Comparison of ENCODE assay signal across 8 cellular contexts in the genomic region with DNA sequence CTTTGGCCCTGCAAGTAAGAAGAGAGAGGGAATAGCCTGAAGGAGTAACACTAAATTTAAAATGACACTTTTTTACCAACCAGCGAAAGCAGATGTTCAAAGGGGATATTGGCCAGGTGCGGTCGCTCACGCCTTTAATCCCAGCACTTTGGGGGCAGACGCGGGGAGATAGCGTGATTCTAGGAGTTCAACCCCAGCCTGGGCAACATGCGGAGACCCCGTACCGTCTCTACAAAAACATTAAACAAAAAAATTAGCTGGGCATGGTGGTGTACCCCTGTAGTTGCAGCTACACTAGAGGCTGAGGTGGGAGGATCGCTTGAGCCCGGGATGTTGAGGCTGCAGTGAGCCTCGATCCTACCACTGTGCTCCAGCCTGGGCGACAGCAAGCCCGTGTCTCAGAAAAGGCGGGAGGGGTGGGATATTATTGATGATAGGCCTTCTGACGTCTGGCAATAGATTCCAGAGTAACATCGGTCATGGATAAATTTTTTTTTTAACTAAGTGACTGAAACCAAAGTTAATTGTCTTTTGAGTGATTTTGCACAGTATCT. TPM values are rescaled to one million over a fixed set of nuclear protein-coding genes. Genes with fewer than 3 reads are reported as not detected.
A peak's percentile ranks its signal among the peaks of the same experiment; 100 is the strongest.
DNase-seq lines count a peak whose midpoint lies in the region; ATAC-seq and TF ChIP-seq lines count a peak whose summit lies in the region.

No MANE protein-coding gene starts in this region.

- H3K27ac ChIP-seq in HL-60 (replicated peaks) (peak overlapping the region; percentile 90), coronary artery (peak overlapping the region; percentile 90 to 94), muscle layer of duodenum (ENCODE audit: low read length) (peak overlapping the region; percentile 99)

- POLR2A ChIA-PET in BJ (lab: Charles Lee), result interaction anchor here (1.4 to 1.5 kb wide), 2 partner anchors 83 to 172 kb away, joined by 3 to 4 read pairs; a partner anchor contains a TSS

- H3K27me3 ChIP-seq in BJ (ENCODE audit: control insufficient read depth, insufficient read depth, low read length) (no peaks in the 10 kb centered on the region), HL-60 (ENCODE audit: insufficient read depth, poor library complexity, severe bottlenecking) (peaks cover 5% of the 10 kb centered on the region), muscle layer of duodenum (ENCODE audit: low read depth, low read length) (no peaks in the 10 kb centered on the region)

- no peak for DNase-seq in BJ (ENCODE audit: low read depth)
- no peak for DNase-seq in HL-60 (ENCODE audit: low read depth in 1 of 2, low spot score in 1 of 2)
- DNase-seq in coronary artery (ENCODE audit: low spot score), result no peak
- no peak for DNase-seq in activated effector memory CD4-positive, alpha-beta T cell treated with anti-CD3 and anti-CD28 coated beads, Interleukin-2, amount 50 U/mL, for 16 hours

- ATAC-seq in GM18907 (IDR thresholded peaks at IDR 0.05; ENCODE audit: unreplicated experiment) (no peak), HG02852 (IDR thresholded peaks at IDR 0.05; ENCODE audit: unreplicated experiment) (no peak), GM21825 (IDR thresholded peaks at IDR 0.05; ENCODE audit: unreplicated experiment) (no peak)

- peaks cover 8 to 26% of the 10 kb centered on the region in 2 donors for H3K4me1 ChIP-seq in muscle layer of duodenum (ENCODE audit: control insufficient read depth in 1 of 2, insufficient read depth in 2 of 2, low read length in 2 of 2)

- no peak for TF ChIP-seq CTCF in BJ (IDR thresholded peaks at IDR 0.05; ENCODE audit: insufficient read depth, low read depth, low read length)
- TF ChIP-seq CTCF in HL-60 (IDR thresholded peaks at IDR 0.05; ENCODE audit: insufficient read depth, low read length), result no peak
- TF ChIP-seq CTCF in coronary artery (IDR thresholded peaks at IDR 0.05), result no peak

- H3K9me3 ChIP-seq in muscle layer of duodenum (ENCODE audit: control insufficient read depth in 1 of 2, low read length in 2 of 2), result no peaks in the 10 kb centered on the region

- H3K4me3 ChIP-seq in BJ (ENCODE audit: low read depth, low read length) (peak overlapping the region; percentile 79), HL-60 (replicated peaks; ENCODE audit: insufficient read depth, low read length) (peak overlapping the region; percentile 78), coronary artery (peak overlapping the region; percentile 82), muscle layer of duodenum (ENCODE audit: low read depth in 1 of 2, low read length in 2 of 2) (peak overlapping the region; percentile 76 to 98)

- CTCF ChIA-PET in BJ (lab: Yijun Ruan, JAX), result no interaction called here

- no peaks in the 10 kb centered on the region; the same call in 1 of the 2 replicates for H3K36me3 ChIP-seq in BJ (ENCODE audit: control insufficient read depth, insufficient read depth, low read length)
- H3K36me3 ChIP-seq in muscle layer of duodenum (ENCODE audit: control insufficient read depth in 1 of 2, insufficient read depth in 2 of 2, low read length in 2 of 2), result peaks cover 0 to 3% of the 10 kb centered on the region in 2 donors

RNA-seq across cellular contexts. Expression of a gene that starts 1.1 kb away (rescaled TPM):
- 14.0 and 15.9 TPM in 2 replicates for polyA plus RNA-seq in BJ (2011; rRNA removed)
- 10.3 and 12.8 TPM in 2 replicates for polyA minus RNA-seq in BJ (2011; rRNA and poly(A)+ RNA removed)
